Comparison of ENCODE assay signal across 8 cellular contexts in genomic region chr10:80945267-80945880, GRCh38.
DNase-seq lines count a peak whose midpoint lies in the region; ATAC-seq, FAIRE-seq and TF ChIP-seq lines count a peak whose summit lies in the region.

No MANE protein-coding gene starts in this region.

- TF ChIP-seq CTCF in GM13976 (IDR thresholded peaks at IDR 0.05; ENCODE audit: borderline replicate concordance, control extremely low read depth, extremely low read depth, insufficient read depth, missing control alignments): peak; percentile 33
- TF ChIP-seq CTCF in left lung (IDR thresholded peaks at IDR 0.05): peak in 1 of 2 donors; percentile 28

- in situ Hi-C loops in GM13976 (cut with MboI; ENCODE audit: low sequenced_read_pairs, unreplicated experiment): no loop called here

- H3K4me3 Mint-ChIP-seq in activated naive CD8-positive, alpha-beta T cell treated with anti-CD3 and anti-CD28 coated beads for 36 hours: no peak overlapping the region

- no peaks in the 10 kb centered on the region for H3K9me3 ChIP-seq in left lung

- H3K36me3 ChIP-seq in left lung: no peaks in the 10 kb centered on the region

- peaks cover 11% of the 10 kb centered on the region for H3K27me3 Mint-ChIP-seq in activated naive CD8-positive, alpha-beta T cell treated with anti-CD3 and anti-CD28 coated beads for 36 hours

- H3K27me3 ChIP-seq in left lung: no peaks in the 10 kb centered on the region

- H3K4me3 ChIP-seq in left lung: no peak overlapping the region

- ATAC-seq in HG02884 (IDR thresholded peaks at IDR 0.05; ENCODE audit: unreplicated experiment) (peak; percentile 84), left lung (peak; percentile 52), HG02642 (IDR thresholded peaks at IDR 0.05; ENCODE audit: poor library complexity, unreplicated experiment) (no peak)

- DNase-seq in GM13976 (ENCODE audit: low spot score) (peak; percentile 11), SW480 (ENCODE audit: low spot score) (peak; percentile 46), left lung (no peak), HCEC 1CT (no peak), urothelium cell line (ENCODE audit: low spot score) (no peak)
- DNase-seq in activated naive CD8-positive, alpha-beta T cell treated with anti-CD3 and anti-CD28 coated beads for 36 hours: no peak

- intact Hi-C loops in left lung (cut with DNase I): no loop called here

- H3K27ac ChIP-seq in left lung: no peak overlapping the region

- H3K4me1 Mint-ChIP-seq in activated naive CD8-positive, alpha-beta T cell treated with anti-CD3 and anti-CD28 coated beads for 36 hours: no peaks in the 10 kb centered on the region

- no peak overlapping the region for H3K27ac Mint-ChIP-seq in activated naive CD8-positive, alpha-beta T cell treated with anti-CD3 and anti-CD28 coated beads for 36 hours

- H3K9me3 Mint-ChIP-seq in activated naive CD8-positive, alpha-beta T cell treated with anti-CD3 and anti-CD28 coated beads for 36 hours: no peaks in the 10 kb centered on the region

- H3K36me3 Mint-ChIP-seq in activated naive CD8-positive, alpha-beta T cell treated with anti-CD3 and anti-CD28 coated beads for 36 hours: no peaks in the 10 kb centered on the region

- no peak for FAIRE-seq in urothelium cell line (lab: Jason Lieb, UNC)

- no peaks in the 10 kb centered on the region for H3K4me1 ChIP-seq in left lung

Comparison
In these comparisons a context has a peak if more than half of its experiments do, and no peak if none do; other contexts are left out.
1. DNase-seq: peak in GM13976 (single experiment) and SW480 (single experiment); none in left lung (0 of 2), activated naive CD8-positive, alpha-beta T cell treated with anti-CD3 and anti-CD28 coated beads for 36 hours (single experiment), HCEC 1CT (single experiment) and urothelium cell line (single experiment).